In the genomic region with DNA sequence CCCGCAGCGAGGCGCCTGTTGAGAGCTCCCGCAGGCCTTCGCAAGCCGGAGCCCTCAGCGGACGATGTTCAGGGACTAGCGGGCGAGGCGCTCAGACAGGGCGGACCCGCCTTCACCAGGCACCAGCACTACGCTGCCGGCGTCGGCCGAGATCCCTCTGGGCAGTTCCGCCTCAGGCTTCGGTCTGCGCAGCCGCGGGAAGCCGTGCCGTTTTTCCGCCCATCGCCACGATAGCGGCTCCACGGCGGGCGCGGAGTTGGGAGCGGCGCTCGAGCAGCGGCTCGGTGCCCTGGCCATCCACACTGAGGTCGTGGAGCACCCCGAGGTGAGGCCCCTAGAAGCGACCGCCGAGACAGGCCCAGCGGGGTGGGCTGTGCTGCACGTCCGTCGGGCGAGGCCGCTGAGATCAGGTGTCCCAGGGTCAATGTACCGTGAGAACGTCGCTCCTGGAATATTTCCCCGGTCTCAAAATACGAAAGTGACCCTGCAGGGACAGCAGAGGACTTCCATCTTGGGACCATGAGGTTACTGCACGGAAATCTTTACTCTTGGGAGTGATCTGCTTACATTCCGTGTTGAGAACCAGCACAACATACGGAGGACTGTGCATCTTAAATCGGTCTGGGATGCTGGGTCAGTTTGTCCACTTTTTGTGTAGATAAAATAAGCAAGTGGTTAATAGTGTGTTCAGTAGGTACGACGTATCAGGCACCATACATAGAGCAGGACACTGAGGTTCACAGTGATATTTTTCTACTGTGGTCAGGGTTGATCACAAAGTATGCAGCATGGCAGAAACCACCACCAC, we compare ENCODE assay signal across 8 cellular contexts. TPM values are rescaled to one million over a fixed set of nuclear protein-coding genes. Genes with fewer than 3 reads are reported as not detected.
DNase-seq lines count a peak whose midpoint lies in the region; ATAC-seq, FAIRE-seq and TF ChIP-seq lines count a peak whose summit lies in the region.

No MANE protein-coding gene starts in this region.

- H3K27me3 ChIP-seq in HepG2 (ENCODE audit: control insufficient read depth in 1 of 2, insufficient read depth in 2 of 2, low read length in 2 of 2), result no peaks in the 10 kb centered on the region; a peak in 1 of 5 replicates

- peaks cover 70% of the 10 kb centered on the region for H3K4me1 ChIP-seq in HepG2 (ENCODE audit: insufficient read depth, low read length)

- H2AFZ ChIP-seq in HepG2 (ENCODE audit: low read length), result peak overlapping the region; percentile 78

- TF ChIP-seq EP300 in HepG2 (IDR thresholded peaks at IDR 0.05; ENCODE audit: low read depth in 2 of 2, low read length in 2 of 2) (no peak), HepG2 (CRISPR knock-in tag; IDR thresholded peaks at IDR 0.05; ENCODE audit: borderline replicate concordance) (peak; percentile 70; the same call in 1 of the 2 replicates)

- DNase-seq in AG08396 (ENCODE audit: low spot score) (peak; percentile 90), NCI-H510A (lab: John Stamatoyannopoulos, UW) (peak; percentile 82), coronary artery (ENCODE audit: low spot score) (peak; percentile 94), HepG2 (ENCODE audit: low spot score) (peak; percentile 79)
- peak; percentile 90 for DNase-seq in activated CD4-positive, alpha-beta T cell treated with anti-CD3 and anti-CD28 coated beads for 48 hours
- DNase-seq in stimulated activated CD4-positive, alpha-beta T cell treated with anti-CD3 and anti-CD28 coated beads, Interleukin-2, amount 100 ng/mL, for 48 hours, result peak; percentile 78 to 81

- no peak for FAIRE-seq in HepG2 (lab: Jason Lieb, UNC)

- peak overlapping the region; percentile 95 for H3K4me2 ChIP-seq in HepG2 (ENCODE audit: low read depth, low read length)

- CTCF ChIA-PET in HepG2 (lab: Yijun Ruan, JAX; ENCODE audit: low intra/inter-chr PET ratio, low total read pairs), result no interaction called here

- H3K79me2 ChIP-seq in HepG2 (ENCODE audit: insufficient read depth, low read length), result peaks cover 5% of the 10 kb centered on the region

- no peak for TF ChIP-seq CTCF in coronary artery (IDR thresholded peaks at IDR 0.05)
- TF ChIP-seq CTCF in HepG2 (CRISPR knock-in tag; IDR thresholded peaks at IDR 0.05), result peak; percentile 40

- BruUV-seq in HepG2 (replicated peaks; lab: Mats Ljungman, UMichigan), result TSS peak; percentile 76

- H3K9ac ChIP-seq in HepG2 (ENCODE audit: insufficient read depth, low read depth, low read length), result peak overlapping the region; percentile 89

- peak; percentile 93 for TF ChIP-seq POLR2A in GM18951 (IDR thresholded peaks at IDR 0.05; ENCODE audit: extremely low read depth, insufficient read depth, insufficient read length)
- TF ChIP-seq POLR2A in HepG2 (IDR thresholded peaks at IDR 0.05; ENCODE audit: insufficient read depth in 1 of 2, low read depth in 2 of 2, low read length in 2 of 2), result peak; percentile 92

- peak; percentile 70 for TF ChIP-seq RAD21 in HepG2 (CRISPR knock-in tag; IDR thresholded peaks at IDR 0.05)

- peak overlapping the region; percentile 94 for H3K27ac ChIP-seq in coronary artery
- H3K27ac ChIP-seq in HepG2 (ENCODE audit: extremely low read length, insufficient read depth, low read length), result peak overlapping the region; percentile 89

- H3K9me3 ChIP-seq in HepG2 (ENCODE audit: low read length), result no peaks in the 10 kb centered on the region

- POLR2A ChIA-PET in HepG2 (lab: Yijun Ruan, JAX), result interaction anchor here (1.0 to 2.2 kb wide), 8 partner anchors 10 to 237 kb away, joined by 3 to 11 read pairs (median 5); a partner anchor contains a TSS

- no peaks in the 10 kb centered on the region; a peak in 1 of 5 replicates for H3K36me3 ChIP-seq in HepG2 (replicated peaks in 1 of 2; ENCODE audit: control insufficient read depth in 1 of 2, insufficient read depth in 2 of 2, low read length in 2 of 2)

- in situ Hi-C loops in GM18951 (cut with MboI; ENCODE audit: low sequenced_read_pairs, unreplicated experiment) (no loop called here), HepG2 (cut with HindIII; ENCODE audit: extremely low pct_ligation_motif_present, low pct_unique_long_range_greater_than_20kb) (no loop called here)

- ATAC-seq in HG03175 (IDR thresholded peaks at IDR 0.05; ENCODE audit: unreplicated experiment), result peak; percentile 98
- peak; percentile 98 for ATAC-seq in HepG2

- H3K4me3 ChIP-seq in coronary artery (peak overlapping the region; percentile 81), HepG2 (replicated peaks in 1 of 3; ENCODE audit: insufficient read depth in 1 of 3, low read depth in 2 of 3, low read length in 3 of 3) (peak overlapping the region; percentile 69 to 82 (median 81))

- 5% methylated on average over 32 of the region's 60 CpGs for WGBS in HepG2 (ENCODE audit: low lambda C conversion rate)

- H4K20me1 ChIP-seq in HepG2 (ENCODE audit: insufficient read depth, low read length), result no peaks in the 10 kb centered on the region

- intact Hi-C loops in HepG2 (cut with micrococcal nuclease; ENCODE audit: unreplicated experiment), result loop anchor here (5.0 to 10.0 kb wide), 2 partner anchors 135 to 232 kb away; a partner anchor contains a TSS

RNA-seq across cellular contexts. Expression of a gene that starts 13.3 kb away (rescaled TPM):
- total RNA-seq in HepG2 (2016; rRNA removed; fragmentation: Illumina TruSeq; extraction: Trizol), result 92.1 and 118 TPM in 2 replicates
- 21.8 and 23.5 TPM in 2 replicates for total RNA-seq in HepG2 (2016; cell fraction: cytosol; rRNA removed; fragmentation: Illumina TruSeq; extraction: Trizol; ENCODE audit: low read depth)
- total RNA-seq in HepG2 (2016; cell fraction: insoluble cytoplasmic fraction; rRNA removed; fragmentation: Illumina TruSeq; extraction: Trizol), result 93.6 and 122 TPM in 2 replicates
- 55.0 and 56.5 TPM in 2 replicates for total RNA-seq in HepG2 (2016; cell fraction: membrane; rRNA removed; fragmentation: Illumina TruSeq; extraction: Trizol)
- 60.4 and 62.8 TPM in 2 replicates for total RNA-seq in HepG2 (2016; cell fraction: nucleus; rRNA removed; fragmentation: Illumina TruSeq; extraction: Trizol)
- 24.3 and 32.1 TPM in 2 replicates for polyA plus RNA-seq in HepG2 (2011; rRNA removed)
- polyA plus RNA-seq in HepG2 (2011; cell fraction: cytosol; rRNA removed), result 16.5 and 20.9 TPM in 2 replicates
- polyA plus RNA-seq in HepG2 (2011; cell fraction: nucleus; rRNA removed), result 32.9 and 33.4 TPM in 2 replicates
- 37.6 and 54.9 TPM in 2 replicates for polyA plus RNA-seq in HepG2 (2012)
- 9.6 TPM in 2 replicates for polyA plus RNA-seq in HepG2 (2016; cell fraction: cytosol; fragmentation: Illumina TruSeq; extraction: Trizol; ENCODE audit: low read depth)
- 93.7 and 99.1 TPM in 2 replicates for polyA plus RNA-seq in HepG2 (2016; cell fraction: insoluble cytoplasmic fraction; fragmentation: Illumina TruSeq; extraction: Trizol; ENCODE audit: low read depth)
- polyA plus RNA-seq in HepG2 (2016; cell fraction: membrane; fragmentation: Illumina TruSeq; extraction: Trizol; ENCODE audit: low read depth), result 24.8 and 29.0 TPM in 2 replicates
- 77.0 and 78.6 TPM in 2 replicates for polyA plus RNA-seq in HepG2 (2016; cell fraction: nucleus; fragmentation: Illumina TruSeq; extraction: Trizol; ENCODE audit: insufficient read depth, low read depth)
- 39.6 and 42.1 TPM in 2 replicates for polyA minus RNA-seq in HepG2 (2011; rRNA and poly(A)+ RNA removed; ENCODE audit: low replicate concordance)
- 26.6 and 34.5 TPM in 2 replicates for polyA minus RNA-seq in HepG2 (2011; cell fraction: cytosol; rRNA and poly(A)+ RNA removed)
- 75.2 and 79.7 TPM in 2 replicates for polyA minus RNA-seq in HepG2 (2011; cell fraction: nucleus; rRNA and poly(A)+ RNA removed)

RNA-seq across cellular contexts. Expression of a gene that starts 49.8 kb away (rescaled TPM):
- total RNA-seq in HepG2 (2016; rRNA removed; fragmentation: Illumina TruSeq; extraction: Trizol), result 2,779 and 3,447 TPM in 2 replicates
- 3,724 and 4,228 TPM in 2 replicates for total RNA-seq in HepG2 (2016; cell fraction: cytosol; rRNA removed; fragmentation: Illumina TruSeq; extraction: Trizol; ENCODE audit: low read depth)
- total RNA-seq in HepG2 (2016; cell fraction: insoluble cytoplasmic fraction; rRNA removed; fragmentation: Illumina TruSeq; extraction: Trizol), result 2,787 and 3,487 TPM in 2 replicates
- 5,337 and 5,584 TPM in 2 replicates for total RNA-seq in HepG2 (2016; cell fraction: membrane; rRNA removed; fragmentation: Illumina TruSeq; extraction: Trizol)
- 970 and 1,023 TPM in 2 replicates for total RNA-seq in HepG2 (2016; cell fraction: nucleus; rRNA removed; fragmentation: Illumina TruSeq; extraction: Trizol)
- 2,422 and 3,269 TPM in 2 replicates for polyA plus RNA-seq in HepG2 (2011; rRNA removed)
- polyA plus RNA-seq in HepG2 (2011; cell fraction: cytosol; rRNA removed), result 2,304 and 3,147 TPM in 2 replicates
- polyA plus RNA-seq in HepG2 (2011; cell fraction: nucleus; rRNA removed), result 359 and 512 TPM in 2 replicates
- polyA plus RNA-seq in HepG2 (2012), result 3,631 and 4,280 TPM in 2 replicates
- polyA plus RNA-seq in HepG2 (2016; cell fraction: cytosol; fragmentation: Illumina TruSeq; extraction: Trizol; ENCODE audit: low read depth), result 4,950 and 4,974 TPM in 2 replicates
- 3,258 and 3,662 TPM in 2 replicates for polyA plus RNA-seq in HepG2 (2016; cell fraction: insoluble cytoplasmic fraction; fragmentation: Illumina TruSeq; extraction: Trizol; ENCODE audit: low read depth)
- polyA plus RNA-seq in HepG2 (2016; cell fraction: membrane; fragmentation: Illumina TruSeq; extraction: Trizol; ENCODE audit: low read depth), result 5,339 and 5,592 TPM in 2 replicates
- 1,724 and 1,834 TPM in 2 replicates for polyA plus RNA-seq in HepG2 (2016; cell fraction: nucleus; fragmentation: Illumina TruSeq; extraction: Trizol; ENCODE audit: insufficient read depth, low read depth)
- 125 and 308 TPM in 2 replicates for polyA minus RNA-seq in HepG2 (2011; rRNA and poly(A)+ RNA removed; ENCODE audit: low replicate concordance)
- 415 and 421 TPM in 2 replicates for polyA minus RNA-seq in HepG2 (2011; cell fraction: cytosol; rRNA and poly(A)+ RNA removed)
- 265 and 307 TPM in 2 replicates for polyA minus RNA-seq in HepG2 (2011; cell fraction: nucleus; rRNA and poly(A)+ RNA removed)

RNA-seq across cellular contexts. Expression of a gene that starts 50.2 kb away (rescaled TPM):
- total RNA-seq in HepG2 (2016; rRNA removed; fragmentation: Illumina TruSeq; extraction: Trizol), result 12.1 and 12.6 TPM in 2 replicates
- total RNA-seq in HepG2 (2016; cell fraction: cytosol; rRNA removed; fragmentation: Illumina TruSeq; extraction: Trizol; ENCODE audit: low read depth), result 11.8 and 17.4 TPM in 2 replicates
- 5.5 and 11.3 TPM in 2 replicates for total RNA-seq in HepG2 (2016; cell fraction: insoluble cytoplasmic fraction; rRNA removed; fragmentation: Illumina TruSeq; extraction: Trizol)
- 9.1 and 10.3 TPM in 2 replicates for total RNA-seq in HepG2 (2016; cell fraction: membrane; rRNA removed; fragmentation: Illumina TruSeq; extraction: Trizol)
- 30.1 and 37.8 TPM in 2 replicates for total RNA-seq in HepG2 (2016; cell fraction: nucleus; rRNA removed; fragmentation: Illumina TruSeq; extraction: Trizol)
- polyA plus RNA-seq in HepG2 (2011; rRNA removed), result 8.3 and 9.8 TPM in 2 replicates
- 3.0 and 3.5 TPM in 2 replicates for polyA plus RNA-seq in HepG2 (2011; cell fraction: cytosol; rRNA removed)
- 13.4 and 18.3 TPM in 2 replicates for polyA plus RNA-seq in HepG2 (2011; cell fraction: nucleus; rRNA removed)
- 6.2 and 11.1 TPM in 2 replicates for polyA plus RNA-seq in HepG2 (2012)
- 0.94 and 3.3 TPM in 2 replicates for polyA plus RNA-seq in HepG2 (2016; cell fraction: cytosol; fragmentation: Illumina TruSeq; extraction: Trizol; ENCODE audit: low read depth)
- 5.6 and 6.0 TPM in 2 replicates for polyA plus RNA-seq in HepG2 (2016; cell fraction: insoluble cytoplasmic fraction; fragmentation: Illumina TruSeq; extraction: Trizol; ENCODE audit: low read depth)
- 1.7 and 2.3 TPM in 2 replicates for polyA plus RNA-seq in HepG2 (2016; cell fraction: membrane; fragmentation: Illumina TruSeq; extraction: Trizol; ENCODE audit: low read depth)
- 30.8 and 41.3 TPM in 2 replicates for polyA plus RNA-seq in HepG2 (2016; cell fraction: nucleus; fragmentation: Illumina TruSeq; extraction: Trizol; ENCODE audit: insufficient read depth, low read depth)
- 8.9 and 12.5 TPM in 2 replicates for polyA minus RNA-seq in HepG2 (2011; rRNA and poly(A)+ RNA removed; ENCODE audit: low replicate concordance)
- 3.3 and 4.6 TPM in 2 replicates for polyA minus RNA-seq in HepG2 (2011; cell fraction: cytosol; rRNA and poly(A)+ RNA removed)
- 49.1 and 55.3 TPM in 2 replicates for polyA minus RNA-seq in HepG2 (2011; cell fraction: nucleus; rRNA and poly(A)+ RNA removed)

Comparison
In these comparisons a context has a peak if more than half of its experiments do, and no peak if none do; other contexts are left out.
1. Peak in every context shown above with its lines: DNase-seq, ATAC-seq, H3K4me3 ChIP-seq and H3K27ac ChIP-seq.